16 cellular contexts compared by ENCODE assay signal in the genomic region with DNA sequence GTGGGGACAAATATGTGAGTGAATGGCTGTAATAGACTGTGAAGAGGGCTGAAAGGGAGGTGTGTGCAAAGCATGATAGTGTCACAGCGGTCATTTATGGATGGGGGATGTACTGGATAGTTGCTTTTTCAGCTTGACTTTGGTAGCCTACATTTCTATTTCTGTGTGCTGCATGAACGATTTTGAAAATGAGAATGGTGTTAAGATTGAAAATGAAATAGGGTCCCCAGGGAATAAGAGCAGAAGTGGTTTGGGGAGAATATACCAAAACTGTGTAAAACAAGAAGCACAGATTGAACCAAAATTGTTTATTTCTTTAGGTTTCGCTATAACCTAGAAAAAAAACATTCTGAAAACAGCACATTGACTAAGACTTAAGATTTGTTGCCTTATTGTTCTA. TPM values are rescaled to one million over a fixed set of nuclear protein-coding genes. Genes with fewer than 3 reads are reported as not detected.
DNase-seq lines count a peak whose midpoint lies in the region; ATAC-seq and TF ChIP-seq lines count a peak whose summit lies in the region.
"Had no signal": no experiment of that assay in that cellular context is flagged by ENCODE, and none has a peak within 500 bp of the region (broad histone marks: within the 10 kb centered on the region; RNA-seq: fewer than 3 reads in every experiment).

No MANE protein-coding gene starts in this region.

- TF ChIP-seq POLR2A in GM18505 (IDR thresholded peaks at IDR 0.05; ENCODE audit: borderline replicate concordance, extremely low read depth, insufficient read depth, insufficient read length), result no peak

- DNase-seq in epidermal melanocyte (ENCODE audit: insufficient read length, low spot score), result no peak
- DNase-seq in activated naive CD4-positive, alpha-beta T cell treated with anti-CD3 and anti-CD28 coated beads, Interleukin-2, amount 10 ng/mL, durations not matched to agents 7 days and 5 days, result no peak
- DNase-seq in naive thymus-derived CD8-positive, alpha-beta T cell, result no peak
- no peak for DNase-seq in mucosa of gallbladder (ENCODE audit: low spot score)
- DNase-seq: activated effector memory CD4-positive, alpha-beta T cell treated with anti-CD3 and anti-CD28 coated beads, Interleukin-2, amount 50 U/mL, for 16 hours; MV-4-11; NCI-H524 treated with DMSO at 0.1 percent for 48 hours; SJCRH30 had no signal

- H3K27me3 Mint-ChIP-seq in activated naive CD4-positive, alpha-beta T cell treated with anti-CD3 and anti-CD28 coated beads, Interleukin-2, amount 10 ng/mL, durations not matched to agents 7 days and 5 days, result no peaks in the 10 kb centered on the region
- H3K27me3 Mint-ChIP-seq in naive thymus-derived CD8-positive, alpha-beta T cell, result peaks cover 0 to 2% (median 0%) of the 10 kb centered on the region in 5 donors

- no peaks in the 10 kb centered on the region for H3K9me3 Mint-ChIP-seq in activated naive CD4-positive, alpha-beta T cell treated with anti-CD3 and anti-CD28 coated beads, Interleukin-2, amount 10 ng/mL, durations not matched to agents 7 days and 5 days
- no peaks in the 10 kb centered on the region for H3K9me3 Mint-ChIP-seq in naive thymus-derived CD8-positive, alpha-beta T cell

- POLR2A ChIA-PET in naive thymus-derived CD8-positive, alpha-beta T cell (lab: Charles Lee), result no interaction called here

- peak; percentile 59 for ATAC-seq in GM18505 (IDR thresholded peaks at IDR 0.05; ENCODE audit: unreplicated experiment)
- peak; percentile 15 for ATAC-seq in GM19468 (IDR thresholded peaks at IDR 0.05; ENCODE audit: extremely low read depth, unreplicated experiment)
- ATAC-seq in HG02884 (IDR thresholded peaks at IDR 0.05; ENCODE audit: unreplicated experiment), result peak; percentile 61
- peak; percentile 61 for ATAC-seq in HG03469 (IDR thresholded peaks at IDR 0.05; ENCODE audit: unreplicated experiment)
- ATAC-seq in naive thymus-derived CD8-positive, alpha-beta T cell, result no peak

- no peaks in the 10 kb centered on the region for H3K4me1 Mint-ChIP-seq in activated naive CD4-positive, alpha-beta T cell treated with anti-CD3 and anti-CD28 coated beads, Interleukin-2, amount 10 ng/mL, durations not matched to agents 7 days and 5 days
- H3K4me1 Mint-ChIP-seq in naive thymus-derived CD8-positive, alpha-beta T cell, result peaks cover 0 to 6% (median 0%) of the 10 kb centered on the region in 4 donors

- no peak overlapping the region for H3K4me3 Mint-ChIP-seq in activated naive CD4-positive, alpha-beta T cell treated with anti-CD3 and anti-CD28 coated beads, Interleukin-2, amount 10 ng/mL, durations not matched to agents 7 days and 5 days
- H3K4me3 Mint-ChIP-seq in naive thymus-derived CD8-positive, alpha-beta T cell, result no peak overlapping the region

- CTCF ChIA-PET in activated naive CD4-positive, alpha-beta T cell treated with anti-CD3 and anti-CD28 coated beads, Interleukin-2, amount 10 ng/mL, durations not matched to agents 7 days and 5 days (lab: Charles Lee), result no interaction called here

- no peak overlapping the region for H3K27ac Mint-ChIP-seq in activated naive CD4-positive, alpha-beta T cell treated with anti-CD3 and anti-CD28 coated beads, Interleukin-2, amount 10 ng/mL, durations not matched to agents 7 days and 5 days
- no peak overlapping the region for H3K27ac Mint-ChIP-seq in naive thymus-derived CD8-positive, alpha-beta T cell

- H3K36me3 Mint-ChIP-seq in activated naive CD4-positive, alpha-beta T cell treated with anti-CD3 and anti-CD28 coated beads, Interleukin-2, amount 10 ng/mL, durations not matched to agents 7 days and 5 days, result no peaks in the 10 kb centered on the region
- H3K36me3 Mint-ChIP-seq in naive thymus-derived CD8-positive, alpha-beta T cell, result no peaks in the 10 kb centered on the region

RNA-seq across cellular contexts. Expression of a gene that starts 58.8 kb away (rescaled TPM):
- total RNA-seq in naive thymus-derived CD8-positive, alpha-beta T cell, result not detected
- polyA plus RNA-seq in naive thymus-derived CD8-positive, alpha-beta T cell, result not detected
- 0.14 TPM for total RNA-seq in mucosa of gallbladder
- total RNA-seq: cardiac muscle cell, renal cortical epithelial cell, SJCRH30, temporal lobe had no signal
- polyA plus RNA-seq: BJ, cardiac muscle cell had no signal

Comparison
In these comparisons a context has a peak if more than half of its experiments do, and no peak if none do; other contexts are left out.
1. ATAC-seq: peak in GM18505 (single experiment), GM19468 (single experiment), HG02884 (single experiment) and HG03469 (single experiment); none in naive thymus-derived CD8-positive, alpha-beta T cell (0 of 2).